ENCODE assay signal across 21 cellular contexts in the genomic region with DNA sequence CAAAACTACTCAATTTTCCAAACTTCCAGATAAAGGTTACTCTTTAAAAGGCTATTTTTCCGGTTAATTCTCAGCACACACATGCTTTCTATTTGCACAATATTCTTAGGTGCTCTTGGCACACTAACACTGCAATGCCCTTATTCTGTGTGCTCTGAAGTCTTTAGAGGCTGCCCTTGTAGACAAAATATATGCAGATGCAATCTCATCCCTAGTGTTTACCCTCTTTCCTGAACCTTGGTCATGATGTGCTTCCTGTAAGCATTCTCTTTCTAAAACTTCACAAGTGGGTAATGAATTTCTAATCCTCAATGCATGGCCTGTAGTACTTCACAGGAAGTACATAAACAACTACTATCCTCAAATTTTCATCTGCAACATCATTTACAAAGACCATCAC. TPM values are rescaled to one million over a fixed set of nuclear protein-coding genes. Genes with fewer than 3 reads are reported as not detected.
A peak's percentile ranks its signal among the peaks of the same experiment; 100 is the strongest.
DNase-seq lines count a peak whose midpoint lies in the region; TF ChIP-seq lines count a peak whose summit lies in the region.
"Had no signal": no experiment of that assay in that cellular context is flagged by ENCODE, and none has a peak within 500 bp of the region (broad histone marks: within the 10 kb centered on the region; RNA-seq: fewer than 3 reads in every experiment).

No MANE protein-coding gene starts in this region.

- CTCF ChIA-PET in mammary epithelial cell (lab: Charles Lee; ENCODE audit: low non-redundant PET) = no interaction called here

- DNase-seq in DMS53 (lab: John Stamatoyannopoulos, UW) (peak; percentile 22), DMS53 treated with DMSO at 0.1 percent for 48 hours (lab: John Stamatoyannopoulos, UW; ENCODE audit: unreplicated experiment) (no peak), T47D (ENCODE audit: low read depth in 1 of 2, low spot score in 1 of 2) (peak; percentile 49 to 89), mammary epithelial cell (no peak)
- no peak for DNase-seq in activated naive CD8-positive, alpha-beta T cell treated with anti-CD3 and anti-CD28 coated beads for 36 hours
- DNase-seq: AML-193; Caco-2; Calu3; CD4-positive, alpha-beta T cell; DMS79 treated with DMSO at 0.1 percent for 48 hours; GF-D8 had no signal

- H3K4me3 Mint-ChIP-seq in activated naive CD8-positive, alpha-beta T cell treated with anti-CD3 and anti-CD28 coated beads for 36 hours = no peak overlapping the region
- H3K4me3 Mint-ChIP-seq: B cell; CD4-positive, alpha-beta T cell; CD8-positive, alpha-beta T cell had no signal

- H3K27me3 Mint-ChIP-seq in activated naive CD8-positive, alpha-beta T cell treated with anti-CD3 and anti-CD28 coated beads for 36 hours = no peaks in the 10 kb centered on the region
- H3K27me3 Mint-ChIP-seq: CD4-positive, alpha-beta T cell had no signal

- no peak overlapping the region for H3K27ac Mint-ChIP-seq in activated naive CD8-positive, alpha-beta T cell treated with anti-CD3 and anti-CD28 coated beads for 36 hours
- H3K27ac Mint-ChIP-seq: B cell; CD4-positive, alpha-beta T cell; CD8-positive, alpha-beta T cell had no signal

- H3K27ac ChIP-seq in mammary epithelial cell (ENCODE audit: insufficient read depth, low read depth, low read length) = no peak overlapping the region
- H3K27ac ChIP-seq in VCaP = peak overlapping the region; percentile 80
- no peak overlapping the region for H3K27ac ChIP-seq in parathyroid adenoma
- H3K27ac ChIP-seq: 22Rv1; A549; BLaER1 treated with 17β-estradiol and CSF1 and Interleukin-3, amounts not matched to agents 10 nM and 100 nM; C4-2B had no signal

- H2AFZ ChIP-seq in mammary epithelial cell (ENCODE audit: low read depth, low read length) (no peak overlapping the region), parathyroid adenoma (no peak overlapping the region)

- intact Hi-C loops in mammary epithelial cell (cut with micrococcal nuclease) = no loop called here

- H4K20me1 ChIP-seq in mammary epithelial cell (ENCODE audit: insufficient read depth, low read length) = no peaks in the 10 kb centered on the region
- H4K20me1 ChIP-seq: BLaER1 treated with 17β-estradiol and CSF1 and Interleukin-3, amounts not matched to agents 10 nM and 100 nM had no signal

- dilution Hi-C loops in mammary epithelial cell (cut with HindIII; ENCODE audit: low sequenced_read_pairs) = no loop called here

- H3K4me2 ChIP-seq in mammary epithelial cell (ENCODE audit: insufficient read depth, low read depth, low read length) (no peak overlapping the region), parathyroid adenoma (ENCODE audit: low read length) (peak overlapping the region; percentile 23)
- H3K4me2 ChIP-seq: A549; BLaER1 treated with 17β-estradiol and CSF1 and Interleukin-3, amounts not matched to agents 10 nM and 100 nM had no signal

- peaks cover 6% of the 10 kb centered on the region for H3K4me1 ChIP-seq in mammary epithelial cell (ENCODE audit: insufficient read depth, low read length)
- peaks cover 29% of the 10 kb centered on the region for H3K4me1 ChIP-seq in parathyroid adenoma
- H3K4me1 ChIP-seq: A549 had no signal

- H3K4me3 ChIP-seq in mammary epithelial cell (replicated peaks in 1 of 3; ENCODE audit: insufficient read depth in 1 of 3, low read depth in 2 of 3, low read length in 3 of 3) (no peak overlapping the region), parathyroid adenoma (ENCODE audit: low read depth, low read length) (no peak overlapping the region)
- H3K4me3 ChIP-seq: A549; BLaER1 treated with 17β-estradiol and CSF1 and Interleukin-3, amounts not matched to agents 10 nM and 100 nM; GM12878 had no signal

- H3K36me3 ChIP-seq in mammary epithelial cell (ENCODE audit: insufficient read depth, low read length) (no peaks in the 10 kb centered on the region), parathyroid adenoma (ENCODE audit: control insufficient read depth, insufficient read depth, low read length) (no peaks in the 10 kb centered on the region)
- H3K36me3 ChIP-seq: BLaER1 treated with 17β-estradiol and CSF1 and Interleukin-3, amounts not matched to agents 10 nM and 100 nM had no signal

- no peak for TF ChIP-seq CTCF in mammary epithelial cell (conservative IDR thresholded peaks at IDR 0.05 in 1 of 2, IDR thresholded peaks at IDR 0.05 in 1 of 2; ENCODE audit: extremely low read depth in 1 of 2, insufficient read depth in 1 of 2, low read depth in 1 of 2, low read length in 2 of 2)
- TF ChIP-seq CTCF in VCaP (conservative IDR thresholded peaks at IDR 0.05) = no peak
- TF ChIP-seq CTCF in parathyroid adenoma (IDR thresholded peaks at IDR 0.05) = no peak

- 91% methylated on average over 1 of the region's 1 CpG for whole genome bisulfite sequencing in mammary epithelial cell (ENCODE audit: low coverage, missing lambda C conversion rate)

- H3K9me3 ChIP-seq in mammary epithelial cell (replicated peaks; ENCODE audit: insufficient read depth, low read length) (peaks cover 3% of the 10 kb centered on the region), parathyroid adenoma (ENCODE audit: control insufficient read depth, low read length) (no peaks in the 10 kb centered on the region)

- H3K4me1 Mint-ChIP-seq in activated naive CD8-positive, alpha-beta T cell treated with anti-CD3 and anti-CD28 coated beads for 36 hours = no peaks in the 10 kb centered on the region
- H3K4me1 Mint-ChIP-seq: B cell had no signal

- no peaks in the 10 kb centered on the region for H3K79me2 ChIP-seq in mammary epithelial cell (ENCODE audit: insufficient read depth, low read length)
- H3K79me2 ChIP-seq in parathyroid adenoma = no peaks in the 10 kb centered on the region

- H3K9ac ChIP-seq in mammary epithelial cell (ENCODE audit: insufficient read depth, low read length) (no peak overlapping the region), parathyroid adenoma (no peak overlapping the region)
- H3K9ac ChIP-seq: BLaER1 treated with 17β-estradiol and CSF1 and Interleukin-3, amounts not matched to agents 10 nM and 100 nM had no signal

- no TSS peak for BruUV-seq in mammary epithelial cell (replicated peaks; lab: Mats Ljungman, UMichigan)

- in situ Hi-C loops in T47D (cut with HindIII; ENCODE audit: low pct_unique_long_range_greater_than_20kb, low sequenced_read_pairs) (no loop called here), mammary epithelial cell (cut with MboI; ENCODE audit: low sequenced_read_pairs in 2 of 2) (no loop called here)

- H3K36me3 Mint-ChIP-seq in activated naive CD8-positive, alpha-beta T cell treated with anti-CD3 and anti-CD28 coated beads for 36 hours = peaks cover 2% of the 10 kb centered on the region
- H3K36me3 Mint-ChIP-seq: CD8-positive, alpha-beta T cell had no signal

- H3K9me3 Mint-ChIP-seq in activated naive CD8-positive, alpha-beta T cell treated with anti-CD3 and anti-CD28 coated beads for 36 hours = peaks cover 8% of the 10 kb centered on the region

- H3K27me3 ChIP-seq in mammary epithelial cell (ENCODE audit: insufficient read depth, low read length) (no peaks in the 10 kb centered on the region), parathyroid adenoma (ENCODE audit: control insufficient read depth, insufficient read depth, low read length) (no peaks in the 10 kb centered on the region)
- H3K27me3 ChIP-seq: BLaER1 treated with 17β-estradiol and CSF1 and Interleukin-3, amounts not matched to agents 10 nM and 100 nM had no signal

RNA-seq across cellular contexts. Expression of a gene that starts 41.1 kb away (rescaled TPM):
- not detected for total RNA-seq in mammary epithelial cell
- 0.02 TPM for polyA plus RNA-seq in mammary epithelial cell
- 1.6 TPM for polyA minus RNA-seq in mammary epithelial cell
- not detected for total RNA-seq in activated naive CD8-positive, alpha-beta T cell treated with anti-CD3 and anti-CD28 coated beads for 36 hours
- total RNA-seq: A172; Caco-2; Calu3; CD4-positive, alpha-beta T cell; CD8-positive, alpha-beta T cell; GM12878 had no signal
- polyA plus RNA-seq: GM12878 had no signal

RNA-seq across cellular contexts. Expression of a gene that starts 45.1 kb away (rescaled TPM):
- 10 to 100 TPM; 39.2 to 41.4 TPM for total RNA-seq in mammary epithelial cell
- 20.0 TPM for polyA plus RNA-seq in mammary epithelial cell
- 43.1 TPM for polyA minus RNA-seq in mammary epithelial cell
- 10 to 100 TPM; 21.7 to 21.8 TPM for total RNA-seq in activated naive CD8-positive, alpha-beta T cell treated with anti-CD3 and anti-CD28 coated beads for 36 hours

Comparison
In these comparisons a context has a peak if more than half of its experiments do, and no peak if none do; other contexts are left out.
1. DNase-seq: peak in DMS53 (single experiment) and T47D (2 of 2); none in DMS53 treated with DMSO at 0.1 percent for 48 hours (single experiment), mammary epithelial cell (single experiment) and activated naive CD8-positive, alpha-beta T cell treated with anti-CD3 and anti-CD28 coated beads for 36 hours (single experiment).